3 cellular contexts compared by ENCODE assay signal in genomic region chr19:22976248-22976647, GRCh38.
A peak's percentile ranks its signal among the peaks of the same experiment; 100 is the strongest.
TF ChIP-seq lines count a peak whose summit lies in the region.

No MANE protein-coding gene starts in this region.

TF ChIP-seq in HEK293, 187 proteins besides CTCF, POLR2A, EP300 and RAD21:
- TF ChIP-seq ZNF324 (tag by site-specific recombination; IDR thresholded peaks at IDR 0.05) (no peak), ZNF274 (IDR thresholded peaks at IDR 0.05; ENCODE audit: low read length) (no peak), ZNF274 (tag by site-specific recombination; IDR thresholded peaks at IDR 0.05; ENCODE audit: borderline replicate concordance) (0 out of 2 replicates have a peak, but pooled peaks have one; percentile 59), ZNF596 (tag by site-specific recombination; IDR thresholded peaks at IDR 0.05) (no peak), MEIS1 (CRISPR knock-in tag; IDR thresholded peaks at IDR 0.05; ENCODE audit: borderline replicate concordance) (no peak)

TF ChIP-seq in GM12878, 131 proteins besides CTCF, POLR2A, EP300 and RAD21:
- TF ChIP-seq ZNF274 (IDR thresholded peaks at IDR 0.05; ENCODE audit: insufficient read depth, insufficient read length) (peak; percentile 39), NR2F1 (conservative IDR thresholded peaks at IDR 0.05) (no peak)

TF ChIP-seq in H1, 55 proteins besides CTCF, POLR2A, EP300 and RAD21:
- TF ChIP-seq ZNF274 (IDR thresholded peaks at IDR 0.05; ENCODE audit: borderline replicate concordance, extremely low read depth, low read length) (peak; percentile 80; the same call in 1 of the 2 replicates), CTBP2 (IDR thresholded peaks at IDR 0.05; ENCODE audit: borderline replicate concordance, insufficient read depth, insufficient read length, low read length) (no peak)
